26 cellular contexts compared by ENCODE assay signal in the genomic region with DNA sequence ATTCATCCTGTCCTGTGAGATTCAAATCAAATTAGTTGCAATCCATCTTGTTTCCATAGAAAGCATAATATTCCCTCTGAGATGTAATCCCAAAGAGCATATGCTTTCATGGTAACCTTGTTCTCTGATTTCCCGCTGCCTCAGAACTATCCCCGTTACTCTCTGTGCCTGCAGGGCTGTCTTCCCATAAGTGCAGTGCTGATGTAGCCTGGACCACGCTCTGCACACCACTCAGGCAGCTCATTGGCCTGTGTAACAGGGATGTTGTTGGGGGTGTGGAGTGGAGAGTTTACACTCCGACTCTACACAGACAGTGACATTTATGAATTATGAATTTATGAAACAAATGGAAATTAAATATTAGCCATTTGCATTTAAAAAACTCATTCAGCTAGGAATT. TPM values are rescaled to one million over a fixed set of nuclear protein-coding genes. Genes with fewer than 3 reads are reported as not detected.
"Had no signal": no experiment of that assay in that cellular context is flagged by ENCODE, and none has a peak within 500 bp of the region (broad histone marks: within the 10 kb centered on the region; RNA-seq: fewer than 3 reads in every experiment).

No MANE protein-coding gene starts in this region.

- DNase-seq: Kasumi-1, MM.1S, NCI-H1092 treated with DMSO at 0.1 percent for 48 hours, NCI-H1436, NCI-H187, NCI-H2029, NCI-H2081 treated with DMSO at 0.1 percent for 48 hours, NCI-H2171, NCI-H226, NCI-H446, NCI-H510A, NCI-H524 treated with DMSO at 0.1 percent for 48 hours, NCI-H69, NCI-H774, PC-3, SHP77 treated with DMSO at 0.1 percent for 48 hours, SJCRH30 had no signal

- H3K36me3 Mint-ChIP-seq: IgD-negative memory B cell had no signal

- H3K27me3 ChIP-seq: SJCRH30 had no signal

- H3K27ac ChIP-seq: KMS-11, RWPE1, SJCRH30, SK-N-MC had no signal

- H3K36me3 ChIP-seq: SJCRH30 had no signal

- H3K9ac ChIP-seq: KMS-11 had no signal

- H3K4me3 Mint-ChIP-seq: IgD-negative memory B cell had no signal

- H3K4me2 ChIP-seq: KMS-11 had no signal

- ATAC-seq: HepG2, K562, Panc1, PC-3 had no signal

- FAIRE-seq: HepG2, K562 had no signal

- H3K4me3 ChIP-seq: K562, SJCRH30, SK-N-MC had no signal

- H3K27me3 Mint-ChIP-seq: IgD-negative memory B cell had no signal

- H3K4me1 Mint-ChIP-seq: IgD-negative memory B cell had no signal

- H3K4me1 ChIP-seq: SJCRH30 had no signal

- H3K9me3 ChIP-seq: SJCRH30 had no signal

RNA-seq across cellular contexts. Expression of a gene that starts 33.6 kb away (rescaled TPM):
- total RNA-seq: HepG2, M059J, OCI-LY7, PC-3, SJCRH30 had no signal
- polyA plus RNA-seq: HepG2, IgD-negative memory B cell had no signal
